In the genomic region with DNA sequence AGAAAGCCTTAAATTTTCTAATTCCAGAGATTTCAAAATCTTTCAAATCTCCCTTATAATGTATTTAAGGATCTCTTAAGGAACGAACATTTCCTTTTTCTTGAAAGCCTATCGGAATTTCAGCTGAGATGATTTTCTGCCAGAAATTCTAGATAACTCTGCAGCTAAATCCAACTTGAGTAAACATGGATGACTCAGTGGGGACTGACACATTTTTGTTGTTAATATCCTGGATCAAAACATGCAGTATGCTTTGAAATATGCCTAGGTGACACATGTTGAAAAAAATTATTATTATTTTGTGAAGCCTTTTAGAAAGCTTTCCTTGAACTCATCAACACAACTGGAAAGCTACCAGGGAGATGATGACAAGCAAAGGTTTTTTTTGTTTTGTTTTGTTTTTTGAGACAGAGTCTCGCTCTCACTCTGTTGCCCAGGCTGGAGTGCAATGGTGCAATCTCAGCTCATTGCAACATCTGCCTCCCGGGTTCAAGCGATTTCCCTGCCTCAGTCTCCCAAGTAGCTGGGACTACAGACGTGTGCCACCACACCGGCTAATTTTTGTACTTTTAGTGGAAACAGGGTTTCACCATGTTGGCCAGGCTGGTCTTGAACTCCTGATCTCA, we compare ENCODE assay signal across 16 cellular contexts.
DNase-seq lines count a peak whose midpoint lies in the region; ATAC-seq and TF ChIP-seq lines count a peak whose summit lies in the region.
"Had no signal": no experiment of that assay in that cellular context is flagged by ENCODE, and none has a peak within 500 bp of the region (broad histone marks: within the 10 kb centered on the region; RNA-seq: fewer than 3 reads in every experiment).

No MANE protein-coding gene starts in this region.

- H3K4me1 Mint-ChIP-seq in mesothelial cell of epicardium (peaks cover 6% of the 10 kb centered on the region), Calu3 (ENCODE audit: low read depth, unreplicated experiment) (peaks cover 6% of the 10 kb centered on the region)
- H3K4me1 Mint-ChIP-seq: activated naive CD4-positive, alpha-beta T cell treated with anti-CD3 and anti-CD28 coated beads, Interleukin-2, amount 10 ng/mL, durations not matched to agents 7 days and 5 days; immature natural killer cell; stimulated activated memory B cell treated with anti-CD40 and anti-IgM and Interleukin-4, amounts not matched to agents 10 μg/mL and 1 μg/mL and 100 μg/mL, for 72 hours had no signal

- TF ChIP-seq CTCF in epithelial cell of esophagus (IDR thresholded peaks at IDR 0.05; ENCODE audit: insufficient read depth, low read depth, low read length, missing control alignments) (no peak), mesothelial cell of epicardium (IDR thresholded peaks at IDR 0.05; ENCODE audit: unreplicated experiment) (no peak), stomach (IDR thresholded peaks at IDR 0.05) (no peak), Calu3 (IDR thresholded peaks at IDR 0.05; ENCODE audit: unreplicated experiment) (no peak)

- peak overlapping the region; percentile 45 for H3K27ac Mint-ChIP-seq in mesothelial cell of epicardium
- H3K27ac Mint-ChIP-seq in Calu3 (ENCODE audit: unreplicated experiment), result no peak overlapping the region
- H3K27ac Mint-ChIP-seq: activated naive CD4-positive, alpha-beta T cell treated with anti-CD3 and anti-CD28 coated beads, Interleukin-2, amount 10 ng/mL, durations not matched to agents 7 days and 5 days; immature natural killer cell; stimulated activated memory B cell treated with anti-CD40 and anti-IgM and Interleukin-4, amounts not matched to agents 10 μg/mL and 1 μg/mL and 100 μg/mL, for 72 hours had no signal

- H3K9me3 ChIP-seq in stomach, result no peaks in the 10 kb centered on the region
- H3K9me3 ChIP-seq: psoas muscle had no signal

- intact Hi-C loops in stomach (cut with DNase I; ENCODE audit: low total_unique reads), result no loop called here
- intact Hi-C loops in Calu3 (cut with micrococcal nuclease; ENCODE audit: unreplicated experiment), result no loop called here

- peak; percentile 72 for DNase-seq in AG08396 (ENCODE audit: low spot score)
- DNase-seq in M059J (ENCODE audit: low read depth), result peak; percentile 48
- DNase-seq in epithelial cell of esophagus (ENCODE audit: low read depth), result peak; percentile 76
- DNase-seq in mesothelial cell of epicardium (ENCODE audit: low spot score in 2 of 2, unreplicated experiment in 2 of 2), result no peak
- no peak for DNase-seq in stomach
- no peak for DNase-seq in GM19240 (ENCODE audit: insufficient read length, low spot score)
- DNase-seq in Calu3, result no peak
- DNase-seq: activated naive CD4-positive, alpha-beta T cell treated with anti-CD3 and anti-CD28 coated beads, Interleukin-2, amount 10 ng/mL, durations not matched to agents 7 days and 5 days; cerebellar nuclear complex; DND-41; immature natural killer cell; NCI-H1694; psoas muscle; stimulated activated CD4-positive, alpha-beta T cell treated with anti-CD3 and anti-CD28 coated beads, Interleukin-4, amount 100 ng/mL, for 1 hour had no signal

- H3K36me3 Mint-ChIP-seq in mesothelial cell of epicardium (no peaks in the 10 kb centered on the region), Calu3 (ENCODE audit: insufficient read depth, unreplicated experiment) (no peaks in the 10 kb centered on the region)
- H3K36me3 Mint-ChIP-seq: activated naive CD4-positive, alpha-beta T cell treated with anti-CD3 and anti-CD28 coated beads, Interleukin-2, amount 10 ng/mL, durations not matched to agents 7 days and 5 days; immature natural killer cell; stimulated activated memory B cell treated with anti-CD40 and anti-IgM and Interleukin-4, amounts not matched to agents 10 μg/mL and 1 μg/mL and 100 μg/mL, for 72 hours had no signal

- H3K4me3 ChIP-seq in epithelial cell of esophagus (ENCODE audit: low read length), result no peak overlapping the region
- H3K4me3 ChIP-seq in stomach, result no peak overlapping the region
- H3K4me3 ChIP-seq: psoas muscle had no signal

- no peaks in the 10 kb centered on the region for H3K27me3 ChIP-seq in stomach

- H3K9me3 Mint-ChIP-seq in mesothelial cell of epicardium (no peaks in the 10 kb centered on the region), Calu3 (ENCODE audit: low read depth, unreplicated experiment) (no peaks in the 10 kb centered on the region)
- H3K9me3 Mint-ChIP-seq: activated naive CD4-positive, alpha-beta T cell treated with anti-CD3 and anti-CD28 coated beads, Interleukin-2, amount 10 ng/mL, durations not matched to agents 7 days and 5 days; immature natural killer cell; stimulated activated memory B cell treated with anti-CD40 and anti-IgM and Interleukin-4, amounts not matched to agents 10 μg/mL and 1 μg/mL and 100 μg/mL, for 72 hours had no signal

- no peak for ATAC-seq in GM19035 (IDR thresholded peaks at IDR 0.05; ENCODE audit: unreplicated experiment)
- ATAC-seq: stimulated activated memory B cell treated with anti-CD40 and anti-IgM and Interleukin-4, amounts not matched to agents 10 μg/mL and 1 μg/mL and 100 μg/mL, for 72 hours had no signal

- no peak for TF ChIP-seq POLR2A in stomach (IDR thresholded peaks at IDR 0.05)

- no peaks in the 10 kb centered on the region for H3K36me3 ChIP-seq in stomach

- H3K4me1 ChIP-seq in stomach, result peaks cover 0 to 12% (median 5%) of the 10 kb centered on the region in 4 donors
- H3K4me1 ChIP-seq: psoas muscle had no signal

- no peak overlapping the region for H3K4me3 Mint-ChIP-seq in mesothelial cell of epicardium
- no peak overlapping the region for H3K4me3 Mint-ChIP-seq in Calu3 (ENCODE audit: low read depth, unreplicated experiment)
- H3K4me3 Mint-ChIP-seq: activated naive CD4-positive, alpha-beta T cell treated with anti-CD3 and anti-CD28 coated beads, Interleukin-2, amount 10 ng/mL, durations not matched to agents 7 days and 5 days; immature natural killer cell; stimulated activated memory B cell treated with anti-CD40 and anti-IgM and Interleukin-4, amounts not matched to agents 10 μg/mL and 1 μg/mL and 100 μg/mL, for 72 hours had no signal

- TF ChIP-seq EP300 in stomach (IDR thresholded peaks at IDR 0.05), result no peak

- CTCF ChIA-PET in Calu3 (lab: Charles Lee), result no interaction called here

- H3K27ac ChIP-seq in stomach, result peak overlapping the region in 2 of 5 donors; percentile 16 to 26
- H3K27ac ChIP-seq: psoas muscle had no signal

- 56 to 70% (median 63%) methylated on average over 7 of the region's 7 CpGs for WGBS in stomach, 5 donors

- BruUV-seq in Calu3 (replicated peaks; lab: Mats Ljungman, UMichigan), result no TSS peak

- H3K27me3 Mint-ChIP-seq in mesothelial cell of epicardium (ENCODE audit: low read depth), result peaks cover 6% of the 10 kb centered on the region
- no peaks in the 10 kb centered on the region for H3K27me3 Mint-ChIP-seq in Calu3 (ENCODE audit: unreplicated experiment)
- H3K27me3 Mint-ChIP-seq: stimulated activated memory B cell treated with anti-CD40 and anti-IgM and Interleukin-4, amounts not matched to agents 10 μg/mL and 1 μg/mL and 100 μg/mL, for 72 hours had no signal

Comparison
In these comparisons a context has a peak if more than half of its experiments do, and no peak if none do; other contexts are left out.
1. DNase-seq: peak in AG08396 (single experiment), M059J (single experiment) and epithelial cell of esophagus (single experiment); none in mesothelial cell of epicardium (0 of 2), stomach (single experiment), GM19240 (single experiment) and Calu3 (single experiment).